Comparison of ENCODE assay signal across 32 cellular contexts in genomic region chr12:124210991-124211577, GRCh38.
"Had no signal": no experiment of that assay in that cellular context is flagged by ENCODE, and none has a peak within 500 bp of the region (broad histone marks: within the 10 kb centered on the region; RNA-seq: fewer than 3 reads in every experiment).

No MANE protein-coding gene starts in this region.

- H3K27ac Mint-ChIP-seq: activated CD4-positive, alpha-beta T cell treated with anti-CD3 and anti-CD28 coated beads for 36 hours; activated CD4-positive, alpha-beta T cell treated with anti-CD3 and anti-CD28 coated beads, Interleukin-2, amount 10 ng/mL, durations not matched to agents 7 days and 5 days; activated CD8-positive, alpha-beta T cell treated with anti-CD3 and anti-CD28 coated beads, Interleukin-2, amount 10 ng/mL, durations not matched to agents 7 days and 5 days; activated naive CD4-positive, alpha-beta T cell treated with anti-CD3 and anti-CD28 coated beads, Interleukin-2, amount 50 U/mL, for 24 hours; activated naive CD8-positive, alpha-beta T cell treated with anti-CD3 and anti-CD28 coated beads, Interleukin-2, amount 10 ng/mL, durations not matched to agents 7 days and 5 days; activated T-cell treated with anti-CD3 and anti-CD28 coated beads, Interleukin-2, amount 50 U/mL, for 24 hours; activated T-helper 2 cell treated with anti-CD3 and anti-CD28 coated beads, Interferon-gamma antibody, Interleukin-2, Interleukin-4, amounts not matched to agents 10 μg/mL and 5 μg/mL and 100 μg/mL, durations not matched to agents 14 hours and 24 hours and 36 hours; T-helper 1 cell treated with Interleukin-12 subunit alpha and Interleukin-12 subunit beta and Interleukin-4 antibody, amounts not matched to agents 30 μg/mL and 1 μg/mL, for 36 hours; T-helper 2 cell treated with Interferon-gamma antibody and Interleukin-4, amounts not matched to agents 5 μg/mL and 100 μg/mL, for 36 hours; WTC11 had no signal

- H3K4me3 ChIP-seq: SJCRH30, SK-N-MC had no signal

- DNase-seq: activated CD4-positive, alpha-beta T cell treated with anti-CD3 and anti-CD28 coated beads for 36 hours; activated CD4-positive, alpha-beta T cell treated with anti-CD3 and anti-CD28 coated beads, Interleukin-2, amount 10 ng/mL, durations not matched to agents 7 days and 5 days; activated CD4-positive, alpha-beta T cell treated with anti-CD3 and anti-CD28 coated beads, Interleukin-2, amount 50 U/mL, for 48 hours; activated CD8-positive, alpha-beta T cell treated with anti-CD3 and anti-CD28 coated beads, Interleukin-2, amount 10 ng/mL, durations not matched to agents 7 days and 5 days; activated gamma-delta T cell; activated naive CD4-positive, alpha-beta T cell treated with Interleukin-2 at 50 U/mL for 16 hours; activated naive CD8-positive, alpha-beta T cell treated with anti-CD3 and anti-CD28 coated beads, Interleukin-2, amount 10 ng/mL, durations not matched to agents 7 days and 5 days; activated T-cell treated with anti-CD3 and anti-CD28 coated beads, Interleukin-2, amount 50 U/mL, for 24 hours; central memory CD4-positive, alpha-beta T cell; NCI-H1092 treated with DMSO at 0.1 percent for 48 hours; NCI-H1417; NCI-H146; NCI-H187; NCI-H2029 treated with DMSO at 0.1 percent for 48 hours; NCI-H2107; NCI-H2171; NCI-H2227 treated with DMSO at 0.1 percent for 48 hours; NCI-H446; NCI-H510A treated with DMSO at 0.1 percent for 48 hours; NCI-H526 treated with DMSO at 0.1 percent for 48 hours; NCI-H774; SHP77; SJCRH30 had no signal

- H3K36me3 ChIP-seq: SJCRH30 had no signal

- H3K4me3 Mint-ChIP-seq: activated CD4-positive, alpha-beta T cell treated with anti-CD3 and anti-CD28 coated beads for 36 hours; activated CD4-positive, alpha-beta T cell treated with anti-CD3 and anti-CD28 coated beads, Interleukin-2, amount 10 ng/mL, durations not matched to agents 7 days and 5 days; activated CD8-positive, alpha-beta T cell treated with anti-CD3 and anti-CD28 coated beads, Interleukin-2, amount 10 ng/mL, durations not matched to agents 7 days and 5 days; activated naive CD4-positive, alpha-beta T cell treated with anti-CD3 and anti-CD28 coated beads, Interleukin-2, amount 50 U/mL, for 24 hours; activated naive CD8-positive, alpha-beta T cell treated with anti-CD3 and anti-CD28 coated beads, Interleukin-2, amount 10 ng/mL, durations not matched to agents 7 days and 5 days; activated T-cell treated with anti-CD3 and anti-CD28 coated beads, Interleukin-2, amount 50 U/mL, for 24 hours; brain; T-helper 1 cell treated with Interleukin-12 subunit alpha and Interleukin-12 subunit beta and Interleukin-4 antibody, amounts not matched to agents 30 μg/mL and 1 μg/mL, for 36 hours; T-helper 2 cell treated with Interferon-gamma antibody and Interleukin-4, amounts not matched to agents 5 μg/mL and 100 μg/mL, for 36 hours; WTC11 had no signal

- H3K27ac ChIP-seq: SJCRH30, SK-N-MC had no signal

- H3K27me3 ChIP-seq: SJCRH30 had no signal

- H3K4me1 Mint-ChIP-seq: activated CD4-positive, alpha-beta T cell treated with anti-CD3 and anti-CD28 coated beads for 36 hours; activated CD4-positive, alpha-beta T cell treated with anti-CD3 and anti-CD28 coated beads, Interleukin-2, amount 10 ng/mL, durations not matched to agents 7 days and 5 days; activated naive CD4-positive, alpha-beta T cell treated with anti-CD3 and anti-CD28 coated beads, Interleukin-2, amount 50 U/mL, for 24 hours; activated naive CD8-positive, alpha-beta T cell treated with anti-CD3 and anti-CD28 coated beads, Interleukin-2, amount 10 ng/mL, durations not matched to agents 7 days and 5 days; brain had no signal

- ATAC-seq: activated CD4-positive, alpha-beta T cell treated with anti-CD3 and anti-CD28 coated beads for 36 hours; activated CD4-positive, CD25-positive, alpha-beta regulatory T cell treated with anti-CD3 and anti-CD28 coated beads, Interleukin-2, amount 50 U/mL, for 24 hours; activated CD8-positive, alpha-beta T cell treated with anti-CD3 and anti-CD28 coated beads, Interleukin-2, amount 10 ng/mL, durations not matched to agents 7 days and 5 days; Panc1; WTC11 had no signal
